10 cellular contexts compared by ENCODE assay signal in the genomic region with DNA sequence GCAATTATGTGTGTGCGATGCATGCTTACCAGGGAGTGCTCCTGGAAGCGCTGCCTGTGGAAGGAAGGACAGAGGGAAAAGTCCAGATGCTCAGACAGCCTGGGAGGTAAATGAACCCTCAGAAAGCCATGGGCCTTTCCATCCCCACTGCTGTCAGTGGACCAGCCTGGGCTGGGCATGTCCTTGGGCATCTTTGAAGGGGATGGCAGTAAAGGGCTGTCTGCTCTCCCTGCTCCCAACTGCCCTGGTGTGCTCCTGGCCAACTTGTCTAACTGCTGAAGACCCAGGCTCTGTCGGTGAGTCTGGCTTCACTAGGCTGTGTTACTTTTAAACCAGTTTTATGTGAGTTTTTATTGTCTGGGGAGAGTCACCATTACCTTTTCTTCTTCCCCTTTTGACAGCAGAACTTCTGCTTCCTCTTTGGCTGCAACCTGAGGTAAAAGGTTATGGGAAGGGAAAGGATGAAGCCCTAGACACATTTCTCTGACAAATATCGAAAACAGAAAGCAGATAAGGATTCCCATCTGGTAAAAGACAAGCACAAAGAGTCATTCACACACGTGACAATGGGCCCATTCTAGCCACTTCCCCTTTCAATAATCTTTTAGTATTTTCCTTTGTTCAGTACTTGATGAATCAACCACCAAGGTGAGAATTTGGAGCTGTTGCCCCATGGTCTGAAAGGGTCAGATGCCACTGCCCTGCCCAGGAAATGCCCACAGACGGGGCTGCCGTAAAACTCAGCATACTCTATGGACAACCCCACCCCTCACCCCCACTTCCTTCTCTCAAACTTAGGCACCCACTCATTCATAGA. TPM values are rescaled to one million over a fixed set of nuclear protein-coding genes. Genes with fewer than 3 reads are reported as not detected.
A peak's percentile ranks its signal among the peaks of the same experiment; 100 is the strongest.
DNase-seq lines count a peak whose midpoint lies in the region; ATAC-seq, FAIRE-seq and TF ChIP-seq lines count a peak whose summit lies in the region.
"Had no signal": no experiment of that assay in that cellular context is flagged by ENCODE, and none has a peak within 500 bp of the region (broad histone marks: within the 10 kb centered on the region; RNA-seq: fewer than 3 reads in every experiment).

No MANE protein-coding gene starts in this region.

- no peak for TF ChIP-seq POLR2A in prostate gland (IDR thresholded peaks at IDR 0.05)

- H3K4me1 Mint-ChIP-seq in activated T-cell treated with anti-CD3 and anti-CD28 coated beads, Interleukin-2, amount 50 U/mL, for 4 hours (ENCODE audit: low read depth), result peaks cover 15% of the 10 kb centered on the region
- peaks cover 28% of the 10 kb centered on the region for H3K4me1 Mint-ChIP-seq in stimulated activated naive CD8-positive, alpha-beta T cell treated with anti-CD3 and anti-CD28 coated beads, Interleukin-15, Interleukin-2, amounts not matched to agents 100 ng/mL and 50 ng/mL, for 24 hours (ENCODE audit: low read depth)

- H3K4me1 ChIP-seq in prostate gland (replicated peaks), result no peaks in the 10 kb centered on the region
- H3K4me1 ChIP-seq: parathyroid adenoma had no signal

- no peak overlapping the region for H3K4me3 ChIP-seq in prostate gland

- no peaks in the 10 kb centered on the region for H3K9me3 Mint-ChIP-seq in activated T-cell treated with anti-CD3 and anti-CD28 coated beads, Interleukin-2, amount 50 U/mL, for 4 hours
- no peaks in the 10 kb centered on the region for H3K9me3 Mint-ChIP-seq in stimulated activated naive CD8-positive, alpha-beta T cell treated with anti-CD3 and anti-CD28 coated beads, Interleukin-15, Interleukin-2, amounts not matched to agents 100 ng/mL and 50 ng/mL, for 24 hours

- DNase-seq in activated T-cell treated with anti-CD3 and anti-CD28 coated beads, Interleukin-2, amount 50 U/mL, for 4 hours, result no peak
- no peak for DNase-seq in activated T-cell treated with anti-CD3 and anti-CD28 coated beads, Interleukin-2, amount 50 U/mL, for 1 hour
- DNase-seq in SW480 (ENCODE audit: low spot score) (peak; percentile 12), D721Med (ENCODE audit: insufficient read length, low spot score) (no peak), NCI-H748 (lab: John Stamatoyannopoulos, UW; ENCODE audit: unreplicated experiment) (no peak), prostate gland (ENCODE audit: low spot score) (no peak)

- FAIRE-seq in D721Med (lab: Jason Lieb, UNC), result no peak

- intact Hi-C loops in prostate gland (cut with DNase I), result no loop called here

- H3K36me3 Mint-ChIP-seq in activated T-cell treated with anti-CD3 and anti-CD28 coated beads, Interleukin-2, amount 50 U/mL, for 4 hours (ENCODE audit: insufficient read depth), result no peaks in the 10 kb centered on the region
- no peaks in the 10 kb centered on the region for H3K36me3 Mint-ChIP-seq in stimulated activated naive CD8-positive, alpha-beta T cell treated with anti-CD3 and anti-CD28 coated beads, Interleukin-15, Interleukin-2, amounts not matched to agents 100 ng/mL and 50 ng/mL, for 24 hours (ENCODE audit: low read depth)

- no peak overlapping the region for H3K4me3 Mint-ChIP-seq in activated T-cell treated with anti-CD3 and anti-CD28 coated beads, Interleukin-2, amount 50 U/mL, for 4 hours
- no peak overlapping the region for H3K4me3 Mint-ChIP-seq in stimulated activated naive CD8-positive, alpha-beta T cell treated with anti-CD3 and anti-CD28 coated beads, Interleukin-15, Interleukin-2, amounts not matched to agents 100 ng/mL and 50 ng/mL, for 24 hours

- peak; percentile 62 to 66 for ATAC-seq in activated T-cell treated with anti-CD3 and anti-CD28 coated beads, Interleukin-2, amount 50 U/mL, for 4 hours
- ATAC-seq in HG03108 (IDR thresholded peaks at IDR 0.05; ENCODE audit: unreplicated experiment), result peak; percentile 83
- ATAC-seq: Panc1 had no signal

- H3K27ac Mint-ChIP-seq in stimulated activated naive CD8-positive, alpha-beta T cell treated with anti-CD3 and anti-CD28 coated beads, Interleukin-15, Interleukin-2, amounts not matched to agents 100 ng/mL and 50 ng/mL, for 24 hours, result peak overlapping the region; percentile 78

- no peaks in the 10 kb centered on the region for H3K27me3 ChIP-seq in prostate gland (replicated peaks; ENCODE audit: insufficient read depth)

- 62% methylated on average over 7 of the region's 7 CpGs for WGBS in prostate gland

- no peak overlapping the region for H3K27ac ChIP-seq in prostate gland
- H3K27ac ChIP-seq: parathyroid adenoma had no signal

- peaks cover 2% of the 10 kb centered on the region for H3K27me3 Mint-ChIP-seq in activated T-cell treated with anti-CD3 and anti-CD28 coated beads, Interleukin-2, amount 50 U/mL, for 4 hours (ENCODE audit: low read depth)
- H3K27me3 Mint-ChIP-seq in stimulated activated naive CD8-positive, alpha-beta T cell treated with anti-CD3 and anti-CD28 coated beads, Interleukin-15, Interleukin-2, amounts not matched to agents 100 ng/mL and 50 ng/mL, for 24 hours, result no peaks in the 10 kb centered on the region

- H3K36me3 ChIP-seq in prostate gland, result no peaks in the 10 kb centered on the region

- H3K9me3 ChIP-seq in prostate gland, result no peaks in the 10 kb centered on the region

- TF ChIP-seq CTCF in D721Med (IDR thresholded peaks at IDR 0.05; ENCODE audit: insufficient read depth, missing control alignments), result no peak
- TF ChIP-seq CTCF in prostate gland (IDR thresholded peaks at IDR 0.05), result no peak

RNA-seq across cellular contexts. Expression of a gene that starts 27.6 kb away (rescaled TPM):
- 1 to 10 TPM; 3.2 to 6.9 (median 5.7) TPM for total RNA-seq in activated T-cell treated with anti-CD3 and anti-CD28 coated beads, Interleukin-2, amount 50 U/mL, for 4 hours
- total RNA-seq in prostate gland, result 10 to 100 TPM in 1 of 2 donors, 1 to 10 TPM in 1; 3.8 to 15.6 TPM
